ENCODE assay signal across 21 cellular contexts in the genomic region with DNA sequence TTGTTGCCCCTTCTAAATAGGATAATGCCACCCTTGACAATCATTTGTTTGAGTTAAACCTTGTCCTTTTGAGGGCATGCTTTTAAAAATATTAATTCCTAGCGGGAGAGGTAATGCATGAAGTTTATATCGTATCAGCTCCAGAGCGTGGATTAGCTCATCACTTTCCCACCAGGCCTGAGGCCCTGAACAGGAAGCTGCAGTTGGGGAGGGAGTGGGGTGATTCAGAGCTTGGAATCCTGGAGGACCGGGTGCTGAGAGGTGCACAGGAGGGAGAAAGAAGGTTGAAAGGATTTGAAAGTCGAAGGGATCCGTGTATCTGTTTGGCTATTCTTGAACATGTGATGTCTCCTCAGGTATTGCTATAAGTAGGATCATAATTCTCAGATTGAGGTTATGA. TPM values are rescaled to one million over a fixed set of nuclear protein-coding genes. Genes with fewer than 3 reads are reported as not detected.
DNase-seq lines count a peak whose midpoint lies in the region; ATAC-seq and TF ChIP-seq lines count a peak whose summit lies in the region.
"Had no signal": no experiment of that assay in that cellular context is flagged by ENCODE, and none has a peak within 500 bp of the region (broad histone marks: within the 10 kb centered on the region; RNA-seq: fewer than 3 reads in every experiment).

No MANE protein-coding gene starts in this region.

- no peak for ATAC-seq in HG03521 (IDR thresholded peaks at IDR 0.05; ENCODE audit: unreplicated experiment)

- no peaks in the 10 kb centered on the region for H3K36me3 ChIP-seq in ascending aorta

- no peaks in the 10 kb centered on the region for H3K9me3 ChIP-seq in ascending aorta
- H3K9me3 ChIP-seq: SK-N-SH had no signal

- TF ChIP-seq CTCF in ascending aorta (IDR thresholded peaks at IDR 0.05): no peak

- DNase-seq in ELR (ENCODE audit: low read depth) (peak; percentile 76), NCI-H226 (peak; percentile 98), dermis microvascular lymphatic vessel endothelial cell (ENCODE audit: low read depth in 2 of 2) (peak; percentile 26 to 73), lung microvascular endothelial cell (ENCODE audit: low read depth in 2 of 2) (peak; percentile 67 to 78), NK-92 (lab: John Stamatoyannopoulos, UW; ENCODE audit: unreplicated experiment) (no peak), H4 (ENCODE audit: low spot score) (no peak), ascending aorta (ENCODE audit: low spot score in 2 of 2) (no peak)
- DNase-seq: activated CD4-positive, alpha-beta T cell treated with anti-CD3 and anti-CD28 coated beads for 48 hours; Calu3; effector CD4-positive, alpha-beta T cell; foreskin melanocyte; GF-D8; HCEC 1CT; MM.1S; NCI-H2029; NCI-H524 treated with DMSO at 0.1 percent for 48 hours; nucleus accumbens; SK-N-SH; stimulated activated CD4-positive, alpha-beta T cell treated with anti-CD3 and anti-CD28 coated beads, Interleukin-4, amount 100 ng/mL, for 1 hour; stimulated activated CD8-positive, alpha-beta memory T cell treated with anti-CD3 and anti-CD28 coated beads, Interleukin-4, amount 100 ng/mL, for 48 hours had no signal

- intact Hi-C loops in ascending aorta (cut with DNase I): no loop called here

- H3K4me1 ChIP-seq in ascending aorta: peaks cover 0 to 5% of the 10 kb centered on the region in 2 donors

- no peak overlapping the region for H3K4me3 ChIP-seq in ascending aorta

- no peak overlapping the region for H3K27ac ChIP-seq in ascending aorta

- H3K27me3 ChIP-seq in ascending aorta: no peaks in the 10 kb centered on the region

RNA-seq across cellular contexts. Expression of gene ZDHHC14, which starts 25.0 kb away (rescaled TPM):
- total RNA-seq in dermis microvascular lymphatic vessel endothelial cell: 19.5 and 37.2 TPM in 2 replicates
- 16.1 and 56.0 TPM in 2 replicates for total RNA-seq in lung microvascular endothelial cell
- 0.78 and 3.2 TPM in 2 replicates for total RNA-seq in H4 (2014; rRNA removed; shearing (Covaris generic))
- total RNA-seq in ascending aorta: 14.5 TPM

Comparison
In these comparisons a context has a peak if more than half of its experiments do, and no peak if none do; other contexts are left out.
1. DNase-seq: peak in ELR (single experiment), NCI-H226 (single experiment), dermis microvascular lymphatic vessel endothelial cell (2 of 2) and lung microvascular endothelial cell (2 of 2); none in NK-92 (single experiment), H4 (single experiment) and ascending aorta (0 of 2).